In genomic region chr10:22322663-22323160, GRCh38 we compare ENCODE assay signal across 9 cellular contexts. TPM values are rescaled to one million over a fixed set of nuclear protein-coding genes. Genes with fewer than 3 reads are reported as not detected.
DNase-seq lines count a peak whose midpoint lies in the region; ATAC-seq and TF ChIP-seq lines count a peak whose summit lies in the region.
"Had no signal": no experiment of that assay in that cellular context is flagged by ENCODE, and none has a peak within 500 bp of the region (broad histone marks: within the 10 kb centered on the region; RNA-seq: fewer than 3 reads in every experiment).

No MANE protein-coding gene starts in this region.

- H3K9me3 Mint-ChIP-seq in CD4-positive, CD25-positive, alpha-beta regulatory T cell, result no peaks in the 10 kb centered on the region
- peaks cover 6% of the 10 kb centered on the region for H3K9me3 Mint-ChIP-seq in neural progenitor cell

- H3K79me2 ChIP-seq in MM.1S (ENCODE audit: low read length) (peaks cover 69% of the 10 kb centered on the region), neural progenitor cell (ENCODE audit: low read depth) (peaks cover 32% of the 10 kb centered on the region)

- H3K9ac ChIP-seq in MM.1S (ENCODE audit: low read length) (peak overlapping the region; percentile 69; the same call in 1 of the 2 replicates), neural progenitor cell (no peak overlapping the region)

- no peaks in the 10 kb centered on the region for H3K9me2 ChIP-seq in MM.1S (replicated peaks; ENCODE audit: insufficient read depth, low read length)

- peak overlapping the region; percentile 80 to 86 (median 83) for H3K27ac Mint-ChIP-seq in CD4-positive, CD25-positive, alpha-beta regulatory T cell
- peak overlapping the region; percentile 94 for H3K27ac Mint-ChIP-seq in neural progenitor cell

- peaks cover 7% of the 10 kb centered on the region for H3K36me3 Mint-ChIP-seq in CD4-positive, CD25-positive, alpha-beta regulatory T cell
- H3K36me3 Mint-ChIP-seq in neural progenitor cell, result peaks cover 8% of the 10 kb centered on the region

- H3F3A ChIP-seq in MM.1S (ENCODE audit: insufficient read depth, low read length) (peaks cover 40% of the 10 kb centered on the region), neural progenitor cell (ENCODE audit: low read depth) (peaks cover 52% of the 10 kb centered on the region)

- peaks cover 19% of the 10 kb centered on the region for H3K27me3 ChIP-seq in CD4-positive, CD25-positive, alpha-beta regulatory T cell (ENCODE audit: control insufficient read depth, insufficient read depth, low read length)
- H3K27me3 ChIP-seq in MM.1S (replicated peaks; ENCODE audit: insufficient read depth, low read length) (peaks cover 18% of the 10 kb centered on the region), neural progenitor cell (peaks cover 83% of the 10 kb centered on the region)
- peaks cover 15% of the 10 kb centered on the region for H3K27me3 ChIP-seq in effector memory CD4-positive, alpha-beta T cell (replicated peaks; ENCODE audit: control insufficient read depth, insufficient read depth, low read length, poor library complexity, severe bottlenecking)

- H3K4me3 Mint-ChIP-seq in CD4-positive, CD25-positive, alpha-beta regulatory T cell, result peak overlapping the region; percentile 80 to 96 (median 89)
- H3K4me3 Mint-ChIP-seq in neural progenitor cell, result peak overlapping the region; percentile 98

- H3K36me3 ChIP-seq in CD4-positive, CD25-positive, alpha-beta regulatory T cell (ENCODE audit: control insufficient read depth, insufficient read depth, low read length), result no peaks in the 10 kb centered on the region
- H3K36me3 ChIP-seq in MM.1S (replicated peaks; ENCODE audit: insufficient read depth, low read length) (no peaks in the 10 kb centered on the region; the same call in 1 of the 2 replicates), neural progenitor cell (no peaks in the 10 kb centered on the region)
- H3K36me3 ChIP-seq in effector memory CD4-positive, alpha-beta T cell (ENCODE audit: control insufficient read depth, insufficient read depth, low read length), result no peaks in the 10 kb centered on the region

- H2AFZ ChIP-seq in MM.1S (ENCODE audit: low read length) (no peak overlapping the region), neural progenitor cell (replicated peaks) (no peak overlapping the region)

- H3K9me3 ChIP-seq in CD4-positive, CD25-positive, alpha-beta regulatory T cell (ENCODE audit: control insufficient read depth in 2 of 2, low read length in 2 of 2), result no peaks in the 10 kb centered on the region
- no peaks in the 10 kb centered on the region for H3K9me3 ChIP-seq in MM.1S (replicated peaks; ENCODE audit: insufficient read depth, low read length)
- no peaks in the 10 kb centered on the region for H3K9me3 ChIP-seq in effector memory CD4-positive, alpha-beta T cell (ENCODE audit: control insufficient read depth, low read length)
- H3K9me3 ChIP-seq in neural progenitor cell (ENCODE audit: low read depth), result no peaks in the 10 kb centered on the region

- no peak for DNase-seq in CD4-positive, CD25-positive, alpha-beta regulatory T cell
- DNase-seq in MM.1S (no peak), neural progenitor cell (ENCODE audit: low spot score) (no peak), NK-92 (lab: John Stamatoyannopoulos, UW; ENCODE audit: unreplicated experiment) (no peak), SIG-M5 (lab: John Stamatoyannopoulos, UW) (no peak), T-helper 9 cell (no peak)
- no peak for DNase-seq in effector memory CD4-positive, alpha-beta T cell

- peaks cover 45% of the 10 kb centered on the region for H3K27me3 Mint-ChIP-seq in CD4-positive, CD25-positive, alpha-beta regulatory T cell
- peaks cover 40% of the 10 kb centered on the region for H3K27me3 Mint-ChIP-seq in neural progenitor cell (ENCODE audit: insufficient read depth, low read depth)

- TF ChIP-seq CTCF in MM.1S (IDR thresholded peaks at IDR 0.05; ENCODE audit: low read length), result no peak
- no peak for TF ChIP-seq CTCF in neural progenitor cell (IDR thresholded peaks at IDR 0.05)

- H3K4me1 Mint-ChIP-seq in CD4-positive, CD25-positive, alpha-beta regulatory T cell, result peaks cover 37 to 62% (median 53%) of the 10 kb centered on the region in 4 donors
- peaks cover 55% of the 10 kb centered on the region for H3K4me1 Mint-ChIP-seq in neural progenitor cell

- no peak overlapping the region for H3K27ac ChIP-seq in CD4-positive, CD25-positive, alpha-beta regulatory T cell (ENCODE audit: insufficient read depth, low read length, poor library complexity, severe bottlenecking)
- H3K27ac ChIP-seq in MM.1S (ENCODE audit: low read length) (no peak overlapping the region), neural progenitor cell (no peak overlapping the region)
- no peak overlapping the region for H3K27ac ChIP-seq in effector memory CD4-positive, alpha-beta T cell (ENCODE audit: insufficient read depth, low read length, poor library complexity, severe bottlenecking)

- H4K20me1 ChIP-seq in MM.1S (ENCODE audit: insufficient read depth, low read length) (no peaks in the 10 kb centered on the region), neural progenitor cell (ENCODE audit: low read depth) (peaks cover 67% of the 10 kb centered on the region)

- peak overlapping the region; percentile 74 for H3K4me3 ChIP-seq in CD4-positive, CD25-positive, alpha-beta regulatory T cell (ENCODE audit: low read depth, low read length)
- H3K4me3 ChIP-seq in MM.1S (ENCODE audit: low read length) (peak overlapping the region; percentile 70), neural progenitor cell (peak overlapping the region; percentile 73)
- peak overlapping the region; percentile 66 for H3K4me3 ChIP-seq in effector memory CD4-positive, alpha-beta T cell (ENCODE audit: insufficient read depth, low read depth, low read length, poor library complexity, severe bottlenecking)

- H3K4me1 ChIP-seq in CD4-positive, CD25-positive, alpha-beta regulatory T cell (ENCODE audit: control insufficient read depth, insufficient read depth, low read length, poor library complexity, severe bottlenecking), result peaks cover 40% of the 10 kb centered on the region
- H3K4me1 ChIP-seq in MM.1S (ENCODE audit: low read length), result peaks cover 45% of the 10 kb centered on the region
- H3K4me1 ChIP-seq in effector memory CD4-positive, alpha-beta T cell (ENCODE audit: control insufficient read depth, insufficient read depth, low read length, poor library complexity, severe bottlenecking), result peaks cover 21% of the 10 kb centered on the region
- peaks cover 17% of the 10 kb centered on the region for H3K4me1 ChIP-seq in neural progenitor cell

- H3K4me2 ChIP-seq in MM.1S (ENCODE audit: low read depth, low read length) (peak overlapping the region; percentile 81), neural progenitor cell (peak overlapping the region; percentile 88)

- ATAC-seq in CD4-positive, CD25-positive, alpha-beta regulatory T cell (ENCODE audit: low read depth in 2 of 2), result no peak
- ATAC-seq in HG02884 (IDR thresholded peaks at IDR 0.05; ENCODE audit: unreplicated experiment), result no peak

RNA-seq across cellular contexts. Expression of gene BMI1, which starts 1.8 kb away (rescaled TPM):
- 35.3 TPM for total RNA-seq in CD4-positive, CD25-positive, alpha-beta regulatory T cell
- 10 to 100 TPM; 27.0 to 35.3 (median 31.0) TPM for polyA plus RNA-seq in CD4-positive, CD25-positive, alpha-beta regulatory T cell
- total RNA-seq in neural progenitor cell (ENCODE audit: low replicate concordance), result 39.9 and 59.1 TPM in 2 replicates

RNA-seq across cellular contexts. Expression of gene COMMD3, which starts 6.5 kb away (rescaled TPM):
- total RNA-seq in CD4-positive, CD25-positive, alpha-beta regulatory T cell, result 30.6 TPM
- polyA plus RNA-seq in CD4-positive, CD25-positive, alpha-beta regulatory T cell, result 10 to 100 TPM; 85.3 to 99.8 (median 93.6) TPM
- total RNA-seq in neural progenitor cell (ENCODE audit: low replicate concordance), result 13.6 and 16.3 TPM in 2 replicates

RNA-seq across cellular contexts. Expression of gene SPAG6, which starts 22.6 kb away (rescaled TPM):
- total RNA-seq in CD4-positive, CD25-positive, alpha-beta regulatory T cell, result not detected
- under 1 TPM in 2 of 4 donors, not detected in 2; 0.15 to 0.18 TPM for polyA plus RNA-seq in CD4-positive, CD25-positive, alpha-beta regulatory T cell
- total RNA-seq in neural progenitor cell (ENCODE audit: low replicate concordance), result 0.71 and 2.3 TPM in 2 replicates
- total RNA-seq: RPMI7951 had no signal
